In the genomic region with DNA sequence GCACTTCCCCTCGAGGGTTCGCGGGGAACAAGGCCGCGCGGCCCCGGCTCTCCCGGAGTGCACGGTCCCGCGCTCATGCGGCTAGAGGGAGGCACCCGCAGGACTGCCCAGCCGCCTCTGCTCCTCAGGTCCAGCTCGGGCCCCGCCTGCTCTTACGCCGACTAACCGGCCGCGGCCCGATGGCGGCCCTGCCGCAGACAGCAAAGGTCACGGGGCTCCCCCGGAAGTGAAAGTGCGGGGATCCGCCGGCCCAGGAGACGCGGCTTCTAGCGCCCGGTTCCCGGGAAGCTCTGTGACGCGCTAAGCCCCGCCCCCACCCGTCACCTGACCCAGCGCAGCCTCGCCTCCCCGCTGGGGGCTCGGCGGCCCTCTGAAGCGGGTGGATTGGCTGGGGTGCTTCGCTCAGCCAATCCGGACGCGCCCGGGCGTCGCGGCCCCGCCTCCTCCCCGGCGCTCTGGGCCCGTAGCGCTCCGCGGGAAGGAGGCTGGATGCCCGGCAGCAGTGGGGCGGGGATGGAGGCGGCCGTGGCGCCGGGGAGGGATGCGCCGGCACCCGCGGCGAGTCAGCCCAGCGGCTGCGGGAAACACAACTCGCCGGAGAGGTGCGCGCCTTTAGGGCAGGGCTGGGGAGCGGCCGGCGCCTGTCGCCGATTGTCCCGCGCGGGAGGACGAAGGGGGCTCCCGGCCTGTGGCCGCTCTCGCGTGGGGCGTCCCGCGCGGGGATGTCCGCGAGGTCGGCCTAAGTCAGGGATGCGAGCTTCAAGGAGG, we compare ENCODE assay signal across 8 cellular contexts. TPM values are rescaled to one million over a fixed set of nuclear protein-coding genes. Genes with fewer than 3 reads are reported as not detected.
DNase-seq lines count a peak whose midpoint lies in the region; ATAC-seq and TF ChIP-seq lines count a peak whose summit lies in the region.

A gene with protein sequence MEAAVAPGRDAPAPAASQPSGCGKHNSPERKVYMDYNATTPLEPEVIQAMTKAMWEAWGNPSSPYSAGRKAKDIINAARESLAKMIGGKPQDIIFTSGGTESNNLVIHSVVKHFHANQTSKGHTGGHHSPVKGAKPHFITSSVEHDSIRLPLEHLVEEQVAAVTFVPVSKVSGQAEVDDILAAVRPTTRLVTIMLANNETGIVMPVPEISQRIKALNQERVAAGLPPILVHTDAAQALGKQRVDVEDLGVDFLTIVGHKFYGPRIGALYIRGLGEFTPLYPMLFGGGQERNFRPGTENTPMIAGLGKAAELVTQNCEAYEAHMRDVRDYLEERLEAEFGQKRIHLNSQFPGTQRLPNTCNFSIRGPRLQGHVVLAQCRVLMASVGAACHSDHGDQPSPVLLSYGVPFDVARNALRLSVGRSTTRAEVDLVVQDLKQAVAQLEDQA (plus strand): TSS at position 460 of the 768 bp plus-strand sequence. CDS start 54 bp downstream, at position 514.

- no TSS peak for BruUV-seq in OCI-LY7 (replicated peaks; lab: Mats Ljungman, UMichigan)

- peak; percentile 96 for ATAC-seq in GM21515 (IDR thresholded peaks at IDR 0.05; ENCODE audit: unreplicated experiment)

- H3K79me2 ChIP-seq in OCI-LY7 (ENCODE audit: insufficient read depth, low read depth, low read length): peaks cover 14% of the 10 kb centered on the region; the same call in 1 of the 2 replicates

- DNase-seq in D341Med (ENCODE audit: low spot score) (peak; percentile 97), HuH-7.5 (ENCODE audit: low spot score) (peak; percentile 99), OCI-LY7 (ENCODE audit: low spot score) (peak; percentile 97), activated T-cell treated with anti-CD3 and anti-CD28 coated beads for 1 hour (ENCODE audit: low read depth) (peak; percentile 92), epidermal melanocyte (ENCODE audit: insufficient read length, low spot score) (peak; percentile 100)
- DNase-seq in stimulated activated CD8-positive, alpha-beta memory T cell treated with anti-CD3 and anti-CD28 coated beads, Interleukin-4, amount 100 ng/mL, for 1 hour (ENCODE audit: low read depth in 2 of 2, low spot score in 1 of 2): peak; percentile 92 to 93

- no peaks in the 10 kb centered on the region for H4K20me1 ChIP-seq in OCI-LY7 (ENCODE audit: insufficient read depth, low read length)

- CTCF ChIA-PET in OCI-LY7 (lab: Charles Lee; ENCODE audit: unreplicated experiment): interaction anchor here (0.7 kb wide), 1 partner anchor 14 kb away, joined by 3 read pairs; no protein-coding TSS in a partner anchor

- H3K9me2 ChIP-seq in OCI-LY7 (ENCODE audit: insufficient read depth, low read length): no peaks in the 10 kb centered on the region

- POLR2A ChIA-PET in OCI-LY7 (lab: Charles Lee): interaction anchor here (0.6 to 1.6 kb wide), 5 partner anchors 10 to 161 kb away, joined by 3 to 5 read pairs (median 3); no protein-coding TSS in a partner anchor

- H3K4me3 ChIP-seq in OCI-LY7 (ENCODE audit: low read depth, low read length, poor library complexity, severe bottlenecking) (peak within 1 kb of the TSS; percentile 79), mononuclear cell (ENCODE audit: low read length) (peak within 1 kb of the TSS; percentile 77)

- H3K4me2 ChIP-seq in OCI-LY7 (ENCODE audit: low read length): peak within 1 kb of the TSS; percentile 88

- no peak for TF ChIP-seq CTCF in OCI-LY7 (conservative IDR thresholded peaks at IDR 0.05; ENCODE audit: low read length)

- peak within 1 kb of the TSS; percentile 34 for H3K27ac ChIP-seq in OCI-LY7 (ENCODE audit: low read depth, low read length, poor library complexity, severe bottlenecking)

- no peaks in the 10 kb centered on the region for H3K9me3 ChIP-seq in OCI-LY7 (ENCODE audit: low read length)
- no peaks in the 10 kb centered on the region for H3K9me3 ChIP-seq in mononuclear cell (ENCODE audit: low read depth, low read length)

- peaks cover 7% of the 10 kb centered on the region for H3K27me3 ChIP-seq in mononuclear cell (ENCODE audit: insufficient read depth, low read length)

- peaks cover 30% of the 10 kb centered on the region for H3K4me1 ChIP-seq in OCI-LY7 (ENCODE audit: insufficient read depth, low read length, poor library complexity, severe bottlenecking)
- peaks cover 19% of the 10 kb centered on the region for H3K4me1 ChIP-seq in mononuclear cell (ENCODE audit: insufficient read depth, low read length)

- H2AFZ ChIP-seq in OCI-LY7 (ENCODE audit: low read length): peak within 1 kb of the TSS; percentile 75; the same call in 1 of the 2 replicates

- intact Hi-C loops in OCI-LY7 (cut with micrococcal nuclease; ENCODE audit: unreplicated experiment): loop anchor here (1.0 to 5.0 kb wide), 3 partner anchors 47 to 368 kb away; a partner anchor contains a TSS

- H3K36me3 ChIP-seq in OCI-LY7 (ENCODE audit: insufficient read depth, low read length): peaks cover 12% of the 10 kb centered on the region

RNA-seq across cellular contexts. Expression of the gene that starts here (rescaled TPM):
- 39.3 and 41.7 TPM in 2 replicates for total RNA-seq in OCI-LY7 (2014; rRNA removed; shearing (Covaris generic))
- total RNA-seq in OCI-LY7 (2022): 29.9 and 31.2 TPM in 2 replicates
- total RNA-seq in mononuclear cell: 4.6 TPM

Comparison
In these comparisons a context has a peak if more than half of its experiments do, and no peak if none do; other contexts are left out.
1. Peak in every context shown above with its lines: DNase-seq, ATAC-seq, H3K4me3 ChIP-seq and H3K27ac ChIP-seq.